ENCODE assay signal across 11 cellular contexts in the genomic region with DNA sequence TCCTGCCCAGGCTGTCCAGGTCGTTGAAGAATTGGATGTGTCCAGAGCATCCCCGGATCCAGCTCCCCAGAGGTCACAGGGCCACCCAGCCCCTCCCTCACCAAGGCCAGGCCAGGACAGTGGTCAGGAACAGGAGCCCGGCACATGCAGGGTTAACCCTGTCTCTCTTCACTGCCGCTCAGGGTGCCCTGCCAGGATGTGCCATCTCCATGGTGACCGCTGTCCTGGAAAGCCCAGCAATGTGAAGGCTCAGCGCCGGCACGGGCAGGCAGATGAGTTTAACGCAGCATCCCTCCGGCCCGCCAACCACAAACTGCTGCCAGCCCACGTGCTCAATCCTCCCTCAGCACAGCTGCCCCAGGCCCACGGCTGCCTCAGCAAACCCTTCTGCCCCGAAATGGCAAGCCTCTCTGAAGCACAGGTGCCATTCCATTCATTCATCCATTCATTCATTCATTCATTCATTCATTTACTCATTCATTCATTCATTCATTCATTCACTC. TPM values are rescaled to one million over a fixed set of nuclear protein-coding genes. Genes with fewer than 3 reads are reported as not detected.
DNase-seq lines count a peak whose midpoint lies in the region; ATAC-seq and TF ChIP-seq lines count a peak whose summit lies in the region.
"Had no signal": no experiment of that assay in that cellular context is flagged by ENCODE, and none has a peak within 500 bp of the region (broad histone marks: within the 10 kb centered on the region; RNA-seq: fewer than 3 reads in every experiment).

No MANE protein-coding gene starts in this region.

- H3K27me3 ChIP-seq in neural progenitor cell: peaks cover 16% of the 10 kb centered on the region
- H3K27me3 ChIP-seq in mesenchymal stem cell (ENCODE audit: control insufficient read depth in 1 of 2, insufficient read depth in 1 of 2, low read length in 2 of 2): peaks cover 41 to 61% of the 10 kb centered on the region in 2 experiments

- TF ChIP-seq RAD21 in Ishikawa (IDR thresholded peaks at IDR 0.05; ENCODE audit: low read depth): no peak

- WGBS in mesenchymal stem cell: 72% methylated on average over 14 of the region's 14 CpGs

- ATAC-seq in HG03469 (IDR thresholded peaks at IDR 0.05; ENCODE audit: unreplicated experiment) (no peak), GM21825 (IDR thresholded peaks at IDR 0.05; ENCODE audit: unreplicated experiment) (no peak)

- no peak overlapping the region for H3K4me3 ChIP-seq in neural progenitor cell
- no peak overlapping the region for H3K4me3 ChIP-seq in mesenchymal stem cell (ENCODE audit: insufficient read depth in 1 of 2, low read depth in 1 of 2, low read length in 2 of 2)
- H3K4me3 ChIP-seq: cardiac muscle cell, lung, right lobe of liver had no signal

- H2AFZ ChIP-seq in neural progenitor cell (replicated peaks) (no peak overlapping the region), mesenchymal stem cell (ENCODE audit: low read depth, low read length) (no peak overlapping the region)

- DNase-seq in DMS79 treated with DMSO at 0.1 percent for 48 hours (lab: John Stamatoyannopoulos, UW) (peak; percentile 64), SW480 (ENCODE audit: low spot score) (peak; percentile 46), neural progenitor cell (ENCODE audit: low spot score) (peak; percentile 57), mesenchymal stem cell (no peak)
- DNase-seq in effector CD4-positive, alpha-beta T cell: no peak

- no peak overlapping the region for H3K9ac ChIP-seq in neural progenitor cell
- H3K9ac ChIP-seq in mesenchymal stem cell (ENCODE audit: low read length): no peak overlapping the region

- H2BK15ac ChIP-seq in mesenchymal stem cell (ENCODE audit: low read depth, poor library complexity, severe bottlenecking): no peak overlapping the region

- no peaks in the 10 kb centered on the region for H3K36me3 Mint-ChIP-seq in neural progenitor cell

- no peak for TF ChIP-seq EP300 in Ishikawa (IDR thresholded peaks at IDR 0.05; ENCODE audit: borderline replicate concordance)

- no peak overlapping the region for H2BK12ac ChIP-seq in mesenchymal stem cell (ENCODE audit: low read length in 2 of 2)

- H3K27ac ChIP-seq in neural progenitor cell: no peak overlapping the region
- H3K27ac ChIP-seq in mesenchymal stem cell (ENCODE audit: low read length, poor library complexity, severe bottlenecking): no peak overlapping the region
- H3K27ac ChIP-seq: cardiac muscle cell, right lobe of liver had no signal

- peaks cover 24% of the 10 kb centered on the region for H3K27me3 Mint-ChIP-seq in neural progenitor cell (ENCODE audit: insufficient read depth, low read depth)

- no peak overlapping the region for H4K91ac ChIP-seq in mesenchymal stem cell (ENCODE audit: low read length)

- H3K4me3 Mint-ChIP-seq in neural progenitor cell: peak overlapping the region; percentile 21

- peaks cover 21% of the 10 kb centered on the region for H3K4me1 Mint-ChIP-seq in neural progenitor cell

- H3K9me3 ChIP-seq in neural progenitor cell (ENCODE audit: low read depth): no peaks in the 10 kb centered on the region
- H3K9me3 ChIP-seq in mesenchymal stem cell (ENCODE audit: control insufficient read depth, low read length): no peaks in the 10 kb centered on the region
- H3K9me3 ChIP-seq: right lobe of liver had no signal

- no peak overlapping the region for H3K18ac ChIP-seq in mesenchymal stem cell (ENCODE audit: low read depth in 1 of 2, low read length in 2 of 2)

- peak overlapping the region; percentile 5 for H3K27ac Mint-ChIP-seq in neural progenitor cell

- no peak for TF ChIP-seq CTCF in neural progenitor cell (IDR thresholded peaks at IDR 0.05)

- peaks cover 19% of the 10 kb centered on the region for H4K20me1 ChIP-seq in neural progenitor cell (ENCODE audit: low read depth)

- no peaks in the 10 kb centered on the region for H3F3A ChIP-seq in neural progenitor cell (ENCODE audit: low read depth)

- no peaks in the 10 kb centered on the region for H3K79me1 ChIP-seq in mesenchymal stem cell (replicated peaks; ENCODE audit: low read length, poor library complexity, severe bottlenecking)

- H2BK120ac ChIP-seq in mesenchymal stem cell (ENCODE audit: low read depth, low read length): no peak overlapping the region

- H3K79me2 ChIP-seq in neural progenitor cell (ENCODE audit: low read depth): no peaks in the 10 kb centered on the region

- H3K36me3 ChIP-seq in neural progenitor cell: no peaks in the 10 kb centered on the region
- no peaks in the 10 kb centered on the region for H3K36me3 ChIP-seq in mesenchymal stem cell (ENCODE audit: control insufficient read depth in 1 of 2, insufficient read depth in 2 of 2, low read depth in 1 of 2, low read length in 2 of 2)
- H3K36me3 ChIP-seq: cardiac muscle cell, right lobe of liver had no signal

- H3K4me2 ChIP-seq in neural progenitor cell (no peak overlapping the region), mesenchymal stem cell (ENCODE audit: low read length, poor library complexity, severe bottlenecking) (no peak overlapping the region)

- no peaks in the 10 kb centered on the region for H3K9me3 Mint-ChIP-seq in neural progenitor cell

- H3K23ac ChIP-seq in mesenchymal stem cell (ENCODE audit: low read length in 2 of 2): no peak overlapping the region

- H2AK5ac ChIP-seq in mesenchymal stem cell (ENCODE audit: low read length, severe bottlenecking): no peak overlapping the region

- no peak overlapping the region for H4K8ac ChIP-seq in mesenchymal stem cell (ENCODE audit: low read length)

- no peak overlapping the region for H3K14ac ChIP-seq in mesenchymal stem cell (ENCODE audit: low read length in 2 of 2)

- peaks cover 19% of the 10 kb centered on the region for H3K4me1 ChIP-seq in neural progenitor cell
- peaks cover 5% of the 10 kb centered on the region for H3K4me1 ChIP-seq in mesenchymal stem cell (ENCODE audit: control insufficient read depth, insufficient read depth, low read depth, low read length)
- H3K4me1 ChIP-seq: right lobe of liver had no signal

- H2BK5ac ChIP-seq in mesenchymal stem cell (ENCODE audit: low read depth, low read length, poor library complexity, severe bottlenecking): no peak overlapping the region

- H3K4ac ChIP-seq in mesenchymal stem cell (ENCODE audit: low read depth in 1 of 2, low read length in 2 of 2): no peak overlapping the region

TF ChIP-seq in Ishikawa, 13 proteins besides CTCF, POLR2A, EP300 and RAD21:
- no peak for TF ChIP-seq FOXM1 (IDR thresholded peaks at IDR 0.05; ENCODE audit: borderline replicate concordance, low read depth)
- TF ChIP-seq, protein P1, sequence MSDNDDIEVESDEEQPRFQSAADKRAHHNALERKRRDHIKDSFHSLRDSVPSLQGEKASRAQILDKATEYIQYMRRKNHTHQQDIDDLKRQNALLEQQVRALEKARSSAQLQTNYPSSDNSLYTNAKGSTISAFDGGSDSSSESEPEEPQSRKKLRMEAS (IDR thresholded peaks at IDR 0.05): no peak
- no peak for TF ChIP-seq EGR1 (IDR thresholded peaks at IDR 0.05)
- TF ChIP-seq, protein P2, sequence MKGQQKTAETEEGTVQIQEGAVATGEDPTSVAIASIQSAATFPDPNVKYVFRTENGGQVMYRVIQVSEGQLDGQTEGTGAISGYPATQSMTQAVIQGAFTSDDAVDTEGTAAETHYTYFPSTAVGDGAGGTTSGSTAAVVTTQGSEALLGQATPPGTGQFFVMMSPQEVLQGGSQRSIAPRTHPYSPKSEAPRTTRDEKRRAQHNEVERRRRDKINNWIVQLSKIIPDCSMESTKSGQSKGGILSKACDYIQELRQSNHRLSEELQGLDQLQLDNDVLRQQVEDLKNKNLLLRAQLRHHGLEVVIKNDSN (IDR thresholded peaks at IDR 0.05): peak; percentile 58

RNA-seq across cellular contexts. Expression of a gene that starts 4.4 kb away (rescaled TPM):
- 0.77 and 12.1 TPM in 2 replicates for total RNA-seq in neural progenitor cell (ENCODE audit: low replicate concordance)
- polyA plus RNA-seq in mesenchymal stem cell (2013, experiment 1 of 2): not detected
- not detected for polyA plus RNA-seq in mesenchymal stem cell (2013, experiment 2 of 2)

RNA-seq across cellular contexts. Expression of a gene that starts 20.6 kb away (rescaled TPM):
- total RNA-seq in neural progenitor cell (ENCODE audit: low replicate concordance): not detected in 2 replicates
- polyA plus RNA-seq in mesenchymal stem cell (2013, experiment 1 of 2): not detected
- not detected for polyA plus RNA-seq in mesenchymal stem cell (2013, experiment 2 of 2)

Comparison
In these comparisons a context has a peak if more than half of its experiments do, and no peak if none do; other contexts are left out.
1. DNase-seq: peak in DMS79 treated with DMSO at 0.1 percent for 48 hours (single experiment), SW480 (single experiment) and neural progenitor cell (single experiment); none in mesenchymal stem cell (single experiment) and effector CD4-positive, alpha-beta T cell (single experiment).